ENCODE assay signal across 9 cellular contexts in genomic region chr22:39244073-39244495, GRCh38. TPM values are rescaled to one million over a fixed set of nuclear protein-coding genes. Genes with fewer than 3 reads are reported as not detected.
DNase-seq lines count a peak whose midpoint lies in the region; ATAC-seq and TF ChIP-seq lines count a peak whose summit lies in the region.
"Had no signal": no experiment of that assay in that cellular context is flagged by ENCODE, and none has a peak within 500 bp of the region (broad histone marks: within the 10 kb centered on the region; RNA-seq: fewer than 3 reads in every experiment).

No MANE protein-coding gene starts in this region.

- peaks cover 88% of the 10 kb centered on the region for H3K4me1 ChIP-seq in left ventricle myocardium inferior
- peaks cover 23% of the 10 kb centered on the region for H3K4me1 ChIP-seq in mesodermal cell (ENCODE audit: control insufficient read depth, insufficient read depth, low read length, poor library complexity, severe bottlenecking)

- H3K4me1 Mint-ChIP-seq in MCF 10A (ENCODE audit: insufficient read depth, unreplicated experiment), result peaks cover 33% of the 10 kb centered on the region

- WGBS in mesodermal cell (ENCODE audit: insufficient coverage in 2 of 2), 2 experiments, result 0% methylated on average over 28 of the region's 39 CpGs

- H3K9me3 ChIP-seq in left ventricle myocardium inferior (replicated peaks), result no peaks in the 10 kb centered on the region
- no peaks in the 10 kb centered on the region for H3K9me3 ChIP-seq in mesodermal cell (ENCODE audit: control insufficient read depth, low read length)

- H3K36me3 ChIP-seq in left ventricle myocardium inferior (no peaks in the 10 kb centered on the region), mesodermal cell (ENCODE audit: control insufficient read depth, insufficient read depth, low read length) (no peaks in the 10 kb centered on the region)

- peaks cover 41% of the 10 kb centered on the region for H3K27me3 Mint-ChIP-seq in MCF 10A (ENCODE audit: insufficient read depth, unreplicated experiment)

- peak overlapping the region; percentile 97 for H3K27ac ChIP-seq in left ventricle myocardium inferior (replicated peaks)
- no peak overlapping the region for H3K27ac ChIP-seq in mesodermal cell (ENCODE audit: low read depth, low read length, severe bottlenecking)

- H3K9me3 Mint-ChIP-seq in MCF 10A (ENCODE audit: unreplicated experiment), result no peaks in the 10 kb centered on the region

- peak overlapping the region; percentile 82 for H3K4me3 ChIP-seq in left ventricle myocardium inferior
- H3K4me3 ChIP-seq in mesodermal cell (ENCODE audit: extremely low read depth, insufficient read depth, low read length, poor library complexity, severe bottlenecking), result peak overlapping the region; percentile 60

- CTCF ChIA-PET in MCF 10A (lab: Yijun Ruan, JAX), result no interaction called here

- no peak for TF ChIP-seq CTCF in left ventricle myocardium inferior (IDR thresholded peaks at IDR 0.05; ENCODE audit: borderline replicate concordance)
- TF ChIP-seq CTCF in MCF 10A (IDR thresholded peaks at IDR 0.05; ENCODE audit: unreplicated experiment), result no peak

- intact Hi-C loops in left ventricle myocardium inferior (cut with micrococcal nuclease) (no loop called here), left cardiac atrium (cut with DNase I) (loop anchor here (2.0 kb wide), 2 partner anchors 65 to 67 kb away; no protein-coding TSS in a partner anchor), MCF 10A (cut with micrococcal nuclease) (no loop called here)

- no peak overlapping the region for H3K27ac Mint-ChIP-seq in MCF 10A (ENCODE audit: low read depth, unreplicated experiment)

- ATAC-seq in left cardiac atrium (no peak), HG03039 (IDR thresholded peaks at IDR 0.05; ENCODE audit: unreplicated experiment) (no peak)

- H3K27me3 ChIP-seq in left ventricle myocardium inferior (ENCODE audit: low read depth), result peaks cover 13% of the 10 kb centered on the region

- POLR2A ChIA-PET in MCF 10A (lab: Yijun Ruan, JAX), result interaction anchor here (0.5 to 1.7 kb wide), 3 partner anchors 9 to 1503 kb away, joined by 3 to 8 read pairs (median 4); no protein-coding TSS in a partner anchor

- peak overlapping the region; percentile 40 for H3K4me3 Mint-ChIP-seq in MCF 10A (ENCODE audit: unreplicated experiment)

- no peak for DNase-seq in left ventricle myocardium inferior
- DNase-seq in left cardiac atrium, result no peak
- no peak for DNase-seq in MCF 10A (ENCODE audit: unreplicated experiment)
- DNase-seq in stimulated activated CD4-positive, alpha-beta T cell treated with anti-CD3 and anti-CD28 coated beads, Interleukin-2, amount 100 ng/mL, for 48 hours, result no peak
- DNase-seq in HPDE6-E6E7 (ENCODE audit: extremely low spot score), result no peak
- DNase-seq in HUDEP-2 (lab: John Stamatoyannopoulos, UW; ENCODE audit: unreplicated experiment in 76 of 76), result no peak
- DNase-seq: NCI-H446 treated with DMSO at 0.1 percent for 48 hours had no signal

- no TSS peak for BruUV-seq in MCF 10A (replicated peaks; lab: Mats Ljungman, UMichigan)

- no peaks in the 10 kb centered on the region for H3K36me3 Mint-ChIP-seq in MCF 10A (ENCODE audit: insufficient read depth, unreplicated experiment)

RNA-seq across cellular contexts. Expression of gene PDGFB, which starts 0.7 kb away (rescaled TPM):
- total RNA-seq in left ventricle myocardium inferior, result 17.2 TPM
- total RNA-seq in left cardiac atrium, result 10 to 100 TPM; 17.5 to 51.2 TPM
- 0.29 and 0.37 TPM in 2 replicates for total RNA-seq in MCF 10A (2022)
- 25.4 TPM for polyA plus RNA-seq in mesodermal cell (2013, experiment 1 of 2)
- 17.3 TPM for polyA plus RNA-seq in mesodermal cell (2013, experiment 2 of 2)

Comparison
In these comparisons a context has a peak if more than half of its experiments do, and no peak if none do; other contexts are left out.
1. intact Hi-C loops: an anchor here in left cardiac atrium (2.0 kb wide); none called in left ventricle myocardium inferior and MCF 10A.
2. RNA of gene PDGFB, which starts 0.7 kb away (total RNA-seq): 17.5 to 51.2 TPM in left cardiac atrium and 17.2 TPM in left ventricle myocardium inferior (single experiment); 0.29 to 0.37 TPM in MCF 10A; every median in the first group is over 10 times any median in the second.